In genomic region chr14:105146976-105147700, GRCh38 we compare ENCODE assay signal across 20 cellular contexts.
"Had no signal": no experiment of that assay in that cellular context is flagged by ENCODE, and none has a peak within 500 bp of the region (broad histone marks: within the 10 kb centered on the region; RNA-seq: fewer than 3 reads in every experiment).

No MANE protein-coding gene starts in this region.

- H3K36me3 Mint-ChIP-seq: stimulated activated effector memory CD8-positive, alpha-beta T cell treated with anti-CD3 and anti-CD28 coated beads, Interleukin-12 subunit alpha, Interleukin-12 subunit beta, amount 100 ng/mL, for 72 hours had no signal

- DNase-seq: activated B cell treated with CpG ODN at 0.5 μM for 24 hours; activated CD4-positive, alpha-beta T cell treated with anti-CD3 and anti-CD28 coated beads, Interleukin-2, amount 10 ng/mL, durations not matched to agents 7 days and 5 days; activated CD8-positive, alpha-beta memory T cell treated with anti-CD3 and anti-CD28 coated beads for 24 hours; activated naive CD4-positive, alpha-beta T cell treated with anti-CD3 and anti-CD28 coated beads for 36 hours; dermis blood vessel endothelial cell; effector memory CD8-positive, alpha-beta T cell; gastrocnemius medialis; mesendoderm; stimulated activated CD4-positive, alpha-beta T cell treated with anti-CD3 and anti-CD28 coated beads, Interleukin-2, amount 100 ng/mL, for 24 hours; uterus had no signal

- H3K27me3 ChIP-seq: ascending aorta, breast epithelium, gastrocnemius medialis, heart right ventricle, tibial nerve, uterus had no signal

- H3K27ac Mint-ChIP-seq: activated B cell treated with CpG ODN at 0.5 μM for 24 hours; activated CD4-positive, alpha-beta T cell treated with anti-CD3 and anti-CD28 coated beads, Interleukin-2, amount 10 ng/mL, durations not matched to agents 7 days and 5 days; activated naive CD4-positive, alpha-beta T cell treated with anti-CD3 and anti-CD28 coated beads for 36 hours; activated T-helper 1 cell treated with anti-CD3 and anti-CD28 coated beads, Interleukin-12 subunit alpha, Interleukin-12 subunit beta, Interleukin-2, Interleukin-4 antibody, amounts not matched to agents 30 ng/mL and 10 ng/mL and 1 ng/mL, durations not matched to agents 14 hours and 24 hours and 36 hours; effector memory CD8-positive, alpha-beta T cell; nephron; stimulated activated effector memory CD8-positive, alpha-beta T cell treated with anti-CD3 and anti-CD28 coated beads, Interleukin-12 subunit alpha, Interleukin-12 subunit beta, amount 100 ng/mL, for 72 hours had no signal

- H3K4me3 ChIP-seq: ascending aorta, breast epithelium, gastrocnemius medialis, heart right ventricle, psoas muscle, tibial nerve, uterus had no signal

- H3K9me3 ChIP-seq: ascending aorta, breast epithelium, gastrocnemius medialis, heart right ventricle, psoas muscle, uterus had no signal

- ATAC-seq: effector memory CD8-positive, alpha-beta T cell; gastrocnemius medialis; heart right ventricle; psoas muscle; sciatic nerve; stimulated activated effector memory CD8-positive, alpha-beta T cell treated with anti-CD3 and anti-CD28 coated beads, Interleukin-12 subunit alpha, Interleukin-12 subunit beta, amount 100 ng/mL, for 72 hours had no signal

- H3K4me1 ChIP-seq: ascending aorta, breast epithelium, tibial nerve, uterus had no signal

- H3K9me3 Mint-ChIP-seq: activated B cell treated with CpG ODN at 0.5 μM for 24 hours; activated naive CD4-positive, alpha-beta T cell treated with anti-CD3 and anti-CD28 coated beads for 36 hours; effector memory CD8-positive, alpha-beta T cell; stimulated activated effector memory CD8-positive, alpha-beta T cell treated with anti-CD3 and anti-CD28 coated beads, Interleukin-12 subunit alpha, Interleukin-12 subunit beta, amount 100 ng/mL, for 72 hours had no signal

- H3K36me3 ChIP-seq: breast epithelium, uterus had no signal

- H3K4me3 Mint-ChIP-seq: activated B cell treated with CpG ODN at 0.5 μM for 24 hours; activated CD4-positive, alpha-beta T cell treated with anti-CD3 and anti-CD28 coated beads, Interleukin-2, amount 10 ng/mL, durations not matched to agents 7 days and 5 days; activated naive CD4-positive, alpha-beta T cell treated with anti-CD3 and anti-CD28 coated beads for 36 hours; activated T-helper 1 cell treated with anti-CD3 and anti-CD28 coated beads, Interleukin-12 subunit alpha, Interleukin-12 subunit beta, Interleukin-2, Interleukin-4 antibody, amounts not matched to agents 30 ng/mL and 10 ng/mL and 1 ng/mL, durations not matched to agents 14 hours and 24 hours and 36 hours; effector memory CD8-positive, alpha-beta T cell; nephron; stimulated activated effector memory CD8-positive, alpha-beta T cell treated with anti-CD3 and anti-CD28 coated beads, Interleukin-12 subunit alpha, Interleukin-12 subunit beta, amount 100 ng/mL, for 72 hours had no signal

- H3K27ac ChIP-seq: ascending aorta, breast epithelium, epithelial cell of prostate, gastrocnemius medialis, heart right ventricle, psoas muscle, tibial nerve, uterus had no signal

- H3K27me3 Mint-ChIP-seq: activated B cell treated with CpG ODN at 0.5 μM for 24 hours; activated CD4-positive, alpha-beta T cell treated with anti-CD3 and anti-CD28 coated beads, Interleukin-2, amount 10 ng/mL, durations not matched to agents 7 days and 5 days; effector memory CD8-positive, alpha-beta T cell had no signal

- H3K4me1 Mint-ChIP-seq: activated B cell treated with CpG ODN at 0.5 μM for 24 hours; activated CD4-positive, alpha-beta T cell treated with anti-CD3 and anti-CD28 coated beads, Interleukin-2, amount 10 ng/mL, durations not matched to agents 7 days and 5 days; nephron; stimulated activated effector memory CD8-positive, alpha-beta T cell treated with anti-CD3 and anti-CD28 coated beads, Interleukin-12 subunit alpha, Interleukin-12 subunit beta, amount 100 ng/mL, for 72 hours had no signal
